Comparison of ENCODE assay signal across 11 cellular contexts in genomic region chr10:95278061-95278988, GRCh38. TPM values are rescaled to one million over a fixed set of nuclear protein-coding genes. Genes with fewer than 3 reads are reported as not detected.
DNase-seq lines count a peak whose midpoint lies in the region; ATAC-seq and TF ChIP-seq lines count a peak whose summit lies in the region.
"Had no signal": no experiment of that assay in that cellular context is flagged by ENCODE, and none has a peak within 500 bp of the region (broad histone marks: within the 10 kb centered on the region; RNA-seq: fewer than 3 reads in every experiment).

No MANE protein-coding gene starts in this region.

- peak overlapping the region; percentile 79 to 93 (median 90) for H3K27ac ChIP-seq in esophagus squamous epithelium
- H3K27ac ChIP-seq: neutrophil had no signal

- intact Hi-C loops in activated CD4-positive, alpha-beta T cell treated with anti-CD3 and anti-CD28 coated beads, Interleukin-2, amount 10 ng/mL, durations not matched to agents 24 days and 14 days (cut with micrococcal nuclease): no loop called here
- intact Hi-C loops in activated CD4-positive, alpha-beta T cell treated with anti-CD3 and anti-CD28 coated beads for 36 hours (cut with DNase I, micrococcal nuclease): no loop called here
- intact Hi-C loops in esophagus squamous epithelium (cut with DNase I): no loop called here

- no peaks in the 10 kb centered on the region for H3K27me3 ChIP-seq in esophagus squamous epithelium
- H3K27me3 ChIP-seq: neutrophil had no signal

- POLR2A ChIA-PET in activated CD4-positive, alpha-beta T cell treated with anti-CD3 and anti-CD28 coated beads for 36 hours (lab: Charles Lee): no interaction called here

- CTCF ChIA-PET in activated CD4-positive, alpha-beta T cell treated with anti-CD3 and anti-CD28 coated beads for 36 hours (lab: Charles Lee): interaction anchor here (0.7 kb wide), 1 partner anchor 1299 kb away, joined by 3 read pairs; no protein-coding TSS in a partner anchor

- H3K9me3 ChIP-seq in esophagus squamous epithelium: no peaks in the 10 kb centered on the region
- H3K9me3 ChIP-seq: neutrophil had no signal

- H3K4me1 Mint-ChIP-seq in activated CD4-positive, alpha-beta T cell treated with anti-CD3 and anti-CD28 coated beads, Interleukin-2, amount 10 ng/mL, durations not matched to agents 24 days and 14 days: peaks cover 6% of the 10 kb centered on the region
- no peaks in the 10 kb centered on the region for H3K4me1 Mint-ChIP-seq in activated CD4-positive, alpha-beta T cell treated with anti-CD3 and anti-CD28 coated beads for 36 hours
- peaks cover 52% of the 10 kb centered on the region for H3K4me1 Mint-ChIP-seq in nephron progenitor cell

- peak overlapping the region; percentile 25 for H3K27ac Mint-ChIP-seq in activated CD4-positive, alpha-beta T cell treated with anti-CD3 and anti-CD28 coated beads, Interleukin-2, amount 10 ng/mL, durations not matched to agents 24 days and 14 days
- no peak overlapping the region for H3K27ac Mint-ChIP-seq in activated CD4-positive, alpha-beta T cell treated with anti-CD3 and anti-CD28 coated beads for 36 hours
- peak overlapping the region; percentile 43 for H3K27ac Mint-ChIP-seq in nephron progenitor cell

- no peaks in the 10 kb centered on the region for H3K9me3 Mint-ChIP-seq in activated CD4-positive, alpha-beta T cell treated with anti-CD3 and anti-CD28 coated beads, Interleukin-2, amount 10 ng/mL, durations not matched to agents 24 days and 14 days
- H3K9me3 Mint-ChIP-seq in activated CD4-positive, alpha-beta T cell treated with anti-CD3 and anti-CD28 coated beads for 36 hours (ENCODE audit: low read depth): no peaks in the 10 kb centered on the region
- peaks cover 4% of the 10 kb centered on the region for H3K9me3 Mint-ChIP-seq in nephron progenitor cell

- no peak for TF ChIP-seq CTCF in esophagus squamous epithelium (IDR thresholded peaks at IDR 0.05)
- no peak for TF ChIP-seq CTCF in nephron progenitor cell (IDR thresholded peaks at IDR 0.05)

- DNase-seq in activated CD4-positive, alpha-beta T cell treated with anti-CD3 and anti-CD28 coated beads, Interleukin-2, amount 10 ng/mL, durations not matched to agents 24 days and 14 days: no peak
- no peak for DNase-seq in activated CD4-positive, alpha-beta T cell treated with anti-CD3 and anti-CD28 coated beads for 36 hours
- DNase-seq in esophagus squamous epithelium (lab: John Stamatoyannopoulos, UW): no peak
- no peak for DNase-seq in nephron progenitor cell
- peak; percentile 41 for DNase-seq in ureter (ENCODE audit: low spot score)
- no peak for DNase-seq in NCI-H1092 treated with DMSO at 0.1 percent for 48 hours (lab: John Stamatoyannopoulos, UW)
- DNase-seq in activated CD8-positive, alpha-beta memory T cell treated with anti-CD3 and anti-CD28 coated beads, Interleukin-2, amount 50 U/mL, for 4 hours: no peak
- DNase-seq in superior temporal gyrus (ENCODE audit: extremely low spot score): no peak
- DNase-seq: GF-D8, hippocampal formation had no signal

- no peak overlapping the region for H3K4me3 ChIP-seq in esophagus squamous epithelium

- WGBS in esophagus squamous epithelium, 2 donors: 55 to 71% methylated on average over 6 of the region's 6 CpGs

- no peaks in the 10 kb centered on the region for H3K36me3 Mint-ChIP-seq in activated CD4-positive, alpha-beta T cell treated with anti-CD3 and anti-CD28 coated beads, Interleukin-2, amount 10 ng/mL, durations not matched to agents 24 days and 14 days (ENCODE audit: low read depth)
- no peaks in the 10 kb centered on the region for H3K36me3 Mint-ChIP-seq in activated CD4-positive, alpha-beta T cell treated with anti-CD3 and anti-CD28 coated beads for 36 hours (ENCODE audit: low read depth)
- H3K36me3 Mint-ChIP-seq in nephron progenitor cell (ENCODE audit: low read depth): peaks cover 8% of the 10 kb centered on the region

- no peaks in the 10 kb centered on the region for H3K27me3 Mint-ChIP-seq in activated CD4-positive, alpha-beta T cell treated with anti-CD3 and anti-CD28 coated beads, Interleukin-2, amount 10 ng/mL, durations not matched to agents 24 days and 14 days
- H3K27me3 Mint-ChIP-seq in activated CD4-positive, alpha-beta T cell treated with anti-CD3 and anti-CD28 coated beads for 36 hours: no peaks in the 10 kb centered on the region
- H3K27me3 Mint-ChIP-seq in nephron progenitor cell (ENCODE audit: low read depth, poor library complexity): peaks cover 3% of the 10 kb centered on the region

- peaks cover 50 to 100% (median 80%) of the 10 kb centered on the region in 3 donors for H3K4me1 ChIP-seq in esophagus squamous epithelium

- no peak for TF ChIP-seq POLR2A in esophagus squamous epithelium (IDR thresholded peaks at IDR 0.05)

- no peak for ATAC-seq in activated CD4-positive, alpha-beta T cell treated with anti-CD3 and anti-CD28 coated beads for 36 hours

- H3K4me3 Mint-ChIP-seq in activated CD4-positive, alpha-beta T cell treated with anti-CD3 and anti-CD28 coated beads, Interleukin-2, amount 10 ng/mL, durations not matched to agents 24 days and 14 days: no peak overlapping the region
- H3K4me3 Mint-ChIP-seq in activated CD4-positive, alpha-beta T cell treated with anti-CD3 and anti-CD28 coated beads for 36 hours: no peak overlapping the region
- no peak overlapping the region for H3K4me3 Mint-ChIP-seq in nephron progenitor cell

- no peaks in the 10 kb centered on the region for H3K36me3 ChIP-seq in esophagus squamous epithelium
- H3K36me3 ChIP-seq: neutrophil had no signal

RNA-seq across cellular contexts. Expression of gene PDLIM1, which starts 12.5 kb away (rescaled TPM):
- 3.1 and 3.2 TPM in 2 replicates for total RNA-seq in activated CD4-positive, alpha-beta T cell treated with anti-CD3 and anti-CD28 coated beads, Interleukin-2, amount 10 ng/mL, durations not matched to agents 24 days and 14 days
- under 1 TPM; 0.34 to 0.53 TPM for total RNA-seq in activated CD4-positive, alpha-beta T cell treated with anti-CD3 and anti-CD28 coated beads for 36 hours
- total RNA-seq in esophagus squamous epithelium (100 to 1,000 TPM in 1 of 4 donors, 10 to 100 TPM in 3; 59.5 to 142 (median 79.2) TPM), ureter (405 TPM)

Comparison
In these comparisons a context has a peak if more than half of its experiments do, and no peak if none do; other contexts are left out.
1. RNA of gene PDLIM1, which starts 12.5 kb away (total RNA-seq): 405 TPM in ureter (single experiment) and 59.5 to 142 TPM in esophagus squamous epithelium; 3.1 to 3.2 TPM in activated CD4-positive, alpha-beta T cell treated with anti-CD3 and anti-CD28 coated beads, Interleukin-2, amount 10 ng/mL, durations not matched to agents 24 days and 14 days and 0.34 to 0.53 TPM in activated CD4-positive, alpha-beta T cell treated with anti-CD3 and anti-CD28 coated beads for 36 hours; every median in the first group is over 10 times any median in the second.